Comparison of ENCODE assay signal across 8 cellular contexts in the genomic region with DNA sequence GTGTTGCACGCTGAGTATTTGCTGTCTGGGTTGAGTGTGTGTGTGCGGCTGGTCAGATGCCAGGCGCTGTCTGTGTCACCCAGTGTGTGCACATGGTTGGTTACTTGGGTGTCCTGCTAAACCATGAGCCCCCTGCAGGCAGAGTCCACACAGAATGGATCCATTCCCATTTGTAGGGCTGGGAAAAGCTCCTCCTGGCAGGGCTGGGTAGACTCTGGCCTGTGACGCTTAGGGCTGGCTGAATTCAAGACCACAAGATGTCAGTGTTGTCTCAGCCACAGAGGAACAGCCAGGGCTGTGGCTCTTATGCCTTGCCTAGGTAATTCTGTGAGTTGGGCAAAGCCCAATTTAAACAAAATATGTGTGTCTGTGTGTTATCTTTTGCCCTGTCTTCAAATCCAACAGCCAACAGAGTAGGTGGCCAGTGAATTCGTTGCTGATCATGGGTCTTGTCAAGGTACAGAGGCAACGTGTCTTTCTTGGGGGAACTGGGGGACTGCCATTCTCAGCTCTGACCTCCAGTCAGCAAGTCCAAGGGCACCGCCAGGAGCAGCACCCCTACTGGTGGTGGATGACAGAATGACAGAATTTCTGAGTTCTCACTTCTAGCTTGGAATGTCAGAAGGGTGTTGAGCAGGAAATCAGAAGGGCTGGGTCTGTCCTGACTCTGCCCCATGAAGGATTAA.
DNase-seq lines count a peak whose midpoint lies in the region; ATAC-seq and TF ChIP-seq lines count a peak whose summit lies in the region.

No MANE protein-coding gene starts in this region.

- ATAC-seq in HG02885 (IDR thresholded peaks at IDR 0.05; ENCODE audit: poor library complexity, unreplicated experiment) (peak; percentile 63), HG03045 (IDR thresholded peaks at IDR 0.05; ENCODE audit: unreplicated experiment) (no peak), GM19395 (IDR thresholded peaks at IDR 0.05; ENCODE audit: unreplicated experiment) (no peak)

- H3K4me1 Mint-ChIP-seq in CD8-positive, alpha-beta memory T cell: no peaks in the 10 kb centered on the region

- H3K27ac ChIP-seq in CD8-positive, alpha-beta memory T cell (ENCODE audit: low read depth, low read length): no peak overlapping the region

- POLR2A ChIA-PET in CD8-positive, alpha-beta memory T cell (lab: Charles Lee): no interaction called here

- no peaks in the 10 kb centered on the region for H3K9me3 Mint-ChIP-seq in CD8-positive, alpha-beta memory T cell

- H3K27ac Mint-ChIP-seq in CD8-positive, alpha-beta memory T cell: no peak overlapping the region

- H3K36me3 Mint-ChIP-seq in CD8-positive, alpha-beta memory T cell: no peaks in the 10 kb centered on the region

- H3K4me3 Mint-ChIP-seq in CD8-positive, alpha-beta memory T cell: no peak overlapping the region

- H3K4me3 ChIP-seq in choroid plexus epithelial cell (ENCODE audit: low read depth, low read length): no peak overlapping the region
- no peak overlapping the region for H3K4me3 ChIP-seq in CD8-positive, alpha-beta memory T cell (ENCODE audit: low read length)

- DNase-seq in NCI-H2227 treated with DMSO at 0.1 percent for 48 hours (lab: John Stamatoyannopoulos, UW) (peak; percentile 43), choroid plexus epithelial cell (ENCODE audit: low read depth) (peak; percentile 61), myocyte (ENCODE audit: low read depth) (peak; percentile 10)
- no peak for DNase-seq in CD8-positive, alpha-beta memory T cell

- peak; percentile 35; the same call in 1 of the 2 replicates for TF ChIP-seq CTCF in GM12874 (IDR thresholded peaks at IDR 0.05; ENCODE audit: insufficient read depth, low read depth, low read length)
- TF ChIP-seq CTCF in choroid plexus epithelial cell (conservative IDR thresholded peaks at IDR 0.05; ENCODE audit: low read depth, low read length): peak; percentile 63

- H3K9me3 ChIP-seq in CD8-positive, alpha-beta memory T cell (ENCODE audit: low read length): no peaks in the 10 kb centered on the region

- H3K4me1 ChIP-seq in CD8-positive, alpha-beta memory T cell (ENCODE audit: insufficient read depth, low read length): no peaks in the 10 kb centered on the region

- no peaks in the 10 kb centered on the region for H3K27me3 ChIP-seq in CD8-positive, alpha-beta memory T cell (ENCODE audit: insufficient read depth, low read length, poor library complexity, severe bottlenecking)

- no peaks in the 10 kb centered on the region for H3K36me3 ChIP-seq in CD8-positive, alpha-beta memory T cell (ENCODE audit: insufficient read depth, low read length)

- CTCF ChIA-PET in CD8-positive, alpha-beta memory T cell (lab: Charles Lee): no interaction called here

- peaks cover 8 to 22% of the 10 kb centered on the region in 2 donors for H3K27me3 Mint-ChIP-seq in CD8-positive, alpha-beta memory T cell

Comparison
In these comparisons a context has a peak if more than half of its experiments do, and no peak if none do; other contexts are left out.
1. DNase-seq: peak in NCI-H2227 treated with DMSO at 0.1 percent for 48 hours (single experiment), choroid plexus epithelial cell (single experiment) and myocyte (single experiment); none in CD8-positive, alpha-beta memory T cell (0 of 5).